11 cellular contexts compared by ENCODE assay signal in the genomic region with DNA sequence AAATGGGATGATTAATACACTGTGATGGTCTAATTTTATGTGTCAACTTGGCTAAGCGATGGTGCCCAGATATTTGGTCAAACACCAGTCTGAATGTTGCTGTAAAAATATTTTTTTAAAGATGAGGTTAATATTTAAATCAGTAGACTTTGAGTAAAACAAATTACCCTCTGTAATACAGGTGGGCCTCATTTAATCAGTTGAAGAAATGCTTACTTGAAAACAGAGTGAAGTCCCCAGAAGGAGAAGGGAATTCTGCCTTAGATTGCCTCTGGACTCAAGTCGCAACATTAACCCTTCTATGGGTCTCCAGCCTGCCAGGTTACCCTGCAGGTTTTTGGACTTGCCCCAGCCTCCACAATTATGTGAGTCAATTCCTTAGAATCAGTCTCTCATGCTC.
"Had no signal": no experiment of that assay in that cellular context is flagged by ENCODE, and none has a peak within 500 bp of the region (broad histone marks: within the 10 kb centered on the region; RNA-seq: fewer than 3 reads in every experiment).

No MANE protein-coding gene starts in this region.

- H3K27ac ChIP-seq: GM23248 had no signal

- FAIRE-seq: H1, H54 had no signal

- H3K4me2 ChIP-seq: GM23338 had no signal

- H3K4me3 ChIP-seq: GM23248, GM23338, HAP-1 had no signal

- DNase-seq: GM23248, GOT3, H7, H9, HCEC 1CT, HFFc6 had no signal

- ATAC-seq: GM23338, HCT116 had no signal

- H3K9ac ChIP-seq: GM23248 had no signal

- H2AFZ ChIP-seq: GM23248, GM23338 had no signal

- H3K9me3 ChIP-seq: HAP-1 had no signal

- H3K4me1 ChIP-seq: HAP-1 had no signal

- H3K36me3 ChIP-seq: HAP-1 had no signal
